ENCODE assay signal across 2 cellular contexts in the genomic region with DNA sequence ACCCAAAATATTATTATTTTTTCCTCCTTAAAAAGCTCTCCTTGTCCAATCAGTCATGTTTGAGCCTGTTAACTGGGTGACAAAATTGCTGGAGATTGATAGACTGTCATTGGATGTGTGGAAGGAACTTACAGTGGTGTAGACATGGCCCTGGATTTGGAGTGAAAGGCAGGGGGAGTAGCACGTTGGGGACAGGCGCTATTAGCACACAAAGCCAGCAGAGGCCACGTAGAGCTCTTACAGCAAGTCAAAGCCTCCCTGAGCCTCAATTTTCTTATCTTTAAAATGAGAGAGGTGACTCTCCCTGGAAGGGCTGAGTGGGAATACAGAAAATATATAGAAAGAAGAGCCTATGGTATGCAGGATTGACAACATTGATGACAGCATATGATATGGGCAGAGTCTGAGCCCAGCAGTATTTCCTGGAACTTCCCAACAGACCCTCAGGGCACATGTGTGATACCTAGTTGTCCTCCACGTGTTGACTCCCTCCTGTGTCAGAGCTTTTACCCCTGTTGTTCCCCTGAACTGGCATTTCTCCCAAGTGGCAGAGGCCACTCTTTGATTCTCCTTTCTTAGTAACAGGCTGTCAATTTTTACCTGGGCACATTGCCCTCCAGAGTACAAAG.
TF ChIP-seq lines count a peak whose summit lies in the region.

No MANE protein-coding gene starts in this region.

TF ChIP-seq in HCT116, 20 proteins besides CTCF, POLR2A, EP300 and RAD21:
- TF ChIP-seq SP1 (IDR thresholded peaks at IDR 0.05; ENCODE audit: low read depth) (no peak), JUND (IDR thresholded peaks at IDR 0.05) (no peak), EZH2 (IDR thresholded peaks at IDR 0.05) (no peak), ZNF274 (IDR thresholded peaks at IDR 0.05; ENCODE audit: low read depth, low read length) (no peak), ZFX (IDR thresholded peaks at IDR 0.05) (no peak), SRF (IDR thresholded peaks at IDR 0.05; ENCODE audit: low read depth) (no peak), CBX3 (IDR thresholded peaks at IDR 0.05; ENCODE audit: low read depth) (no peak), CEBPB (IDR thresholded peaks at IDR 0.05; ENCODE audit: low read depth) (no peak)
- TF ChIP-seq, protein P1, sequence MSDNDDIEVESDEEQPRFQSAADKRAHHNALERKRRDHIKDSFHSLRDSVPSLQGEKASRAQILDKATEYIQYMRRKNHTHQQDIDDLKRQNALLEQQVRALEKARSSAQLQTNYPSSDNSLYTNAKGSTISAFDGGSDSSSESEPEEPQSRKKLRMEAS (IDR thresholded peaks at IDR 0.05) = no peak
- TF ChIP-seq, protein P2, sequence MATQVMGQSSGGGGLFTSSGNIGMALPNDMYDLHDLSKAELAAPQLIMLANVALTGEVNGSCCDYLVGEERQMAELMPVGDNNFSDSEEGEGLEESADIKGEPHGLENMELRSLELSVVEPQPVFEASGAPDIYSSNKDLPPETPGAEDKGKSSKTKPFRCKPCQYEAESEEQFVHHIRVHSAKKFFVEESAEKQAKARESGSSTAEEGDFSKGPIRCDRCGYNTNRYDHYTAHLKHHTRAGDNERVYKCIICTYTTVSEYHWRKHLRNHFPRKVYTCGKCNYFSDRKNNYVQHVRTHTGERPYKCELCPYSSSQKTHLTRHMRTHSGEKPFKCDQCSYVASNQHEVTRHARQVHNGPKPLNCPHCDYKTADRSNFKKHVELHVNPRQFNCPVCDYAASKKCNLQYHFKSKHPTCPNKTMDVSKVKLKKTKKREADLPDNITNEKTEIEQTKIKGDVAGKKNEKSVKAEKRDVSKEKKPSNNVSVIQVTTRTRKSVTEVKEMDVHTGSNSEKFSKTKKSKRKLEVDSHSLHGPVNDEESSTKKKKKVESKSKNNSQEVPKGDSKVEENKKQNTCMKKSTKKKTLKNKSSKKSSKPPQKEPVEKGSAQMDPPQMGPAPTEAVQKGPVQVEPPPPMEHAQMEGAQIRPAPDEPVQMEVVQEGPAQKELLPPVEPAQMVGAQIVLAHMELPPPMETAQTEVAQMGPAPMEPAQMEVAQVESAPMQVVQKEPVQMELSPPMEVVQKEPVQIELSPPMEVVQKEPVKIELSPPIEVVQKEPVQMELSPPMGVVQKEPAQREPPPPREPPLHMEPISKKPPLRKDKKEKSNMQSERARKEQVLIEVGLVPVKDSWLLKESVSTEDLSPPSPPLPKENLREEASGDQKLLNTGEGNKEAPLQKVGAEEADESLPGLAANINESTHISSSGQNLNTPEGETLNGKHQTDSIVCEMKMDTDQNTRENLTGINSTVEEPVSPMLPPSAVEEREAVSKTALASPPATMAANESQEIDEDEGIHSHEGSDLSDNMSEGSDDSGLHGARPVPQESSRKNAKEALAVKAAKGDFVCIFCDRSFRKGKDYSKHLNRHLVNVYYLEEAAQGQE (IDR thresholded peaks at IDR 0.05; ENCODE audit: low read depth) = no peak

TF ChIP-seq in H1, 55 proteins besides CTCF, POLR2A, EP300 and RAD21:
- no peak for TF ChIP-seq NANOG (IDR thresholded peaks at IDR 0.05; ENCODE audit: insufficient read depth, low read depth, low read length, poor library complexity, severe bottlenecking)
TF ChIP-seq in H1: peak in this region for 0.
